7 cellular contexts compared by ENCODE assay signal in the genomic region with DNA sequence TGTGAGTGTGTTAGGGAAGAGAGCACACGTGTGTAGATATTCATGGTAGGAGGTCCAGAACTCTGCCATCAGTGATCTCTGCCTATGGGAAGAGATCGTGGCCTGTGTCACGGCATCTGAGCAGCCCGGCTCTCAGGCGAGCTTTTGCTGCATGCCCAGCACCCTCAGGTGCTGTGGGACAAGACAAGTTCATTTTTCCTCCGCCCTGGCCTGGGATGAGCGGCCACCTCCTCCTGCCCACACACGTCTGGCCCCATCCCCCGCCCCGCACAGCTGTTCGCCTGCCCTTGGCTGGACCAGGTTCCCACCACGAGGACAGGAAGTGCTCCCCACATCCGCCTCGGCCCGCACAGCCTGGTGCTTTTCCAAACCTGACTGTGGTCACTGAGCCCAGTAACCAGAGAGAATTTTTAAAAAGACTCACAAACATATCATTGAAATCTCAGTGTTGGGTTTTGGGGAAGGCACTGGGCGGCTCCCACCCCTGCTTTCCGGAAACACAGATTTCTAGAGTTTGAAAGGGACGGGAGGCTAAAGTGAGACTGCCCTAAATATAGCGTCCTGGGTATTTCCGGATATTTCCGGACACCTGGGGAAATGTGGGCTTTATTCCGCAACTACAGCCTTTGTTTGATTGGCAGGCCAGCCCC. TPM values are rescaled to one million over a fixed set of nuclear protein-coding genes. Genes with fewer than 3 reads are reported as not detected.
A peak's percentile ranks its signal among the peaks of the same experiment; 100 is the strongest.
DNase-seq lines count a peak whose midpoint lies in the region; ATAC-seq lines count a peak whose summit lies in the region.

No MANE protein-coding gene starts in this region.

- DNase-seq in activated T-cell treated with anti-CD3 and anti-CD28 coated beads, Interleukin-2, amount 50 U/mL, for 72 hours: peak in 1 of 2 donors; percentile 40
- peak; percentile 15 for DNase-seq in naive B cell
- DNase-seq in NOMO-1 (lab: John Stamatoyannopoulos, UW; ENCODE audit: unreplicated experiment in 2 of 2): no peak
- no peak for DNase-seq in NCI-H446 (lab: John Stamatoyannopoulos, UW)

- peak overlapping the region; percentile 48 to 79 for H3K4me3 Mint-ChIP-seq in activated T-cell treated with anti-CD3 and anti-CD28 coated beads, Interleukin-2, amount 50 U/mL, for 72 hours
- peak overlapping the region; percentile 12 to 88 (median 70) for H3K4me3 Mint-ChIP-seq in naive B cell

- no peaks in the 10 kb centered on the region for H3K36me3 Mint-ChIP-seq in activated T-cell treated with anti-CD3 and anti-CD28 coated beads, Interleukin-2, amount 50 U/mL, for 72 hours (ENCODE audit: insufficient read depth in 2 of 2)
- no peaks in the 10 kb centered on the region for H3K36me3 Mint-ChIP-seq in naive B cell

- ATAC-seq in GM19025 (IDR thresholded peaks at IDR 0.05; ENCODE audit: low read depth, unreplicated experiment) (peak; percentile 53), HG02870 (IDR thresholded peaks at IDR 0.05; ENCODE audit: unreplicated experiment) (peak; percentile 56), naive B cell (ENCODE audit: low read depth in 2 of 2) (peak; percentile 13 to 29), GM18520 (IDR thresholded peaks at IDR 0.05; ENCODE audit: unreplicated experiment) (no peak)
- ATAC-seq in activated T-cell treated with anti-CD3 and anti-CD28 coated beads, Interleukin-2, amount 50 U/mL, for 72 hours (replicated peaks in 1 of 2): peak in 1 of 2 donors; percentile 63

- no peak overlapping the region for H3K27ac Mint-ChIP-seq in activated T-cell treated with anti-CD3 and anti-CD28 coated beads, Interleukin-2, amount 50 U/mL, for 72 hours
- H3K27ac Mint-ChIP-seq in naive B cell: peak overlapping the region in 5 of 6 donors; percentile 59 to 94 (median 90)

- H3K9me3 Mint-ChIP-seq in activated T-cell treated with anti-CD3 and anti-CD28 coated beads, Interleukin-2, amount 50 U/mL, for 72 hours: no peaks in the 10 kb centered on the region
- no peaks in the 10 kb centered on the region for H3K9me3 Mint-ChIP-seq in naive B cell

- H3K27me3 Mint-ChIP-seq in activated T-cell treated with anti-CD3 and anti-CD28 coated beads, Interleukin-2, amount 50 U/mL, for 72 hours (ENCODE audit: low read depth): peaks cover 9% of the 10 kb centered on the region
- H3K27me3 Mint-ChIP-seq in naive B cell: peaks cover 0 to 5% (median 0%) of the 10 kb centered on the region in 3 donors

- H3K4me1 Mint-ChIP-seq in activated T-cell treated with anti-CD3 and anti-CD28 coated beads, Interleukin-2, amount 50 U/mL, for 72 hours (ENCODE audit: low read depth): peaks cover 10% of the 10 kb centered on the region
- peaks cover 9 to 40% (median 11%) of the 10 kb centered on the region in 3 donors for H3K4me1 Mint-ChIP-seq in naive B cell

RNA-seq across cellular contexts. Expression of gene BMP8A, which starts 18.0 kb away (rescaled TPM):
- under 1 TPM; 0.35 to 0.38 TPM for total RNA-seq in activated T-cell treated with anti-CD3 and anti-CD28 coated beads, Interleukin-2, amount 50 U/mL, for 72 hours
- polyA plus RNA-seq in naive B cell (ENCODE audit: low read depth in 6 of 6): 1 to 10 TPM in 1 of 6 donors, under 1 TPM in 1, not detected in 4; 0.95 to 1.3 TPM
